Comparison of ENCODE assay signal across 11 cellular contexts in the genomic region with DNA sequence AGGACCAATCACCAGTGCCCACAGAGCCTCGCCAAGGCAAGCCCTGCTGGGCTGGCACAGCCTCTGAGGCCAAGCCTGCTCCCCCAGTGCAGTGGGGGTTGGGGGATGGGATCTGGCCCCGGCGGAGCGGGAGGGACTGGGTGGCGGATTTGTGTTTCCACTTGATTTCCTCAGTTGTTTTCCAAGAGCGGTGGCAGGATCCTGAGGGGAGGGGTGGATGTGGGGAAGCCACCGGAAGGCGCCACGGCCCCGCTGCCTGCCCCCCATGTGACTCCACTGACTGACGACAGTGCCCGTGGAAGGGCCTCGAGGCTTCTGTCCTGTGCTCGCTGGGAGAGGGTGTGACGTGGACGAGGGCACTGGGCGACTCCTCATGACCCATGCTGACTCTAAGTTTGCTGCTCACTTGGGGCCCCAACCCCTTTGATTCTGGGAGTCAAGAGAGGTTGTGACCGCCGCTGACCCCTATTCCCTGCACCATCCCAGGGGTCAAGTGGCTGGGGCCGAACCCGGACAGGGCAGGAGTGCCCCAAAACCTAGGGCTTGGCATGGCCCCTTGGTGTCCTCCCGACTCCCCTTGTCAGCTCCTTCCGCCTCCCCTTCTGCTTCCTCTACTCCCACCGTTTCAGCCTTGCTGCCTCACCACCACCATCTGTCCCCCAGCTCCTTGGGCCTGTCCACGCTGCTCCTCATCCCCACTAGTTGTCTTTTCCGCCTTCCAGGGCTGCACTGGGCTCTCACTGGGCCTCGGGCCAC. TPM values are rescaled to one million over a fixed set of nuclear protein-coding genes. Genes with fewer than 3 reads are reported as not detected.
DNase-seq lines count a peak whose midpoint lies in the region; ATAC-seq, FAIRE-seq and TF ChIP-seq lines count a peak whose summit lies in the region.
"Had no signal": no experiment of that assay in that cellular context is flagged by ENCODE, and none has a peak within 500 bp of the region (broad histone marks: within the 10 kb centered on the region; RNA-seq: fewer than 3 reads in every experiment).

No MANE protein-coding gene starts in this region.

- H3K4me3 Mint-ChIP-seq in CD14-positive monocyte (peak overlapping the region in 1 of 2 donors; percentile 79), progenitor cell of endocrine pancreas (ENCODE audit: low read depth) (no peak overlapping the region)
- H3K4me3 Mint-ChIP-seq: activated CD8-positive, alpha-beta T cell treated with anti-CD3 and anti-CD28 coated beads for 36 hours; CD4-positive, CD25-positive, alpha-beta regulatory T cell had no signal

- no peak for FAIRE-seq in H54 (lab: Jason Lieb, UNC)

- DNase-seq in CD14-positive monocyte (ENCODE audit: low spot score) (peak; percentile 34), WERI-Rb-1 (no peak), hypothalamus (lab: John Stamatoyannopoulos, UW) (peak in 49 of 51 donors; percentile 31 to 95 (median 86)), progenitor cell of endocrine pancreas (ENCODE audit: low spot score, unreplicated experiment) (no peak), T1000 (lab: John Stamatoyannopoulos, UW) (no peak), H54 (ENCODE audit: insufficient read length, low spot score) (no peak), LoVo (ENCODE audit: low spot score) (no peak)
- DNase-seq: activated CD8-positive, alpha-beta T cell treated with anti-CD3 and anti-CD28 coated beads for 36 hours; CD4-positive, CD25-positive, alpha-beta regulatory T cell had no signal

- peaks cover 20% of the 10 kb centered on the region for H3K4me1 Mint-ChIP-seq in CD14-positive monocyte
- peaks cover 6% of the 10 kb centered on the region for H3K4me1 Mint-ChIP-seq in progenitor cell of endocrine pancreas (ENCODE audit: low read depth)

- H3K36me3 Mint-ChIP-seq in CD14-positive monocyte (no peaks in the 10 kb centered on the region), progenitor cell of endocrine pancreas (ENCODE audit: insufficient read depth) (no peaks in the 10 kb centered on the region)
- H3K36me3 Mint-ChIP-seq: CD4-positive, CD25-positive, alpha-beta regulatory T cell had no signal

- H3K27ac ChIP-seq in WERI-Rb-1: peak overlapping the region; percentile 64

- intact Hi-C loops in CD14-positive monocyte (cut with micrococcal nuclease): no loop called here

- ATAC-seq in HG03159 (IDR thresholded peaks at IDR 0.05; ENCODE audit: unreplicated experiment): no peak
- ATAC-seq: activated CD8-positive, alpha-beta T cell treated with anti-CD3 and anti-CD28 coated beads for 36 hours had no signal

- TF ChIP-seq CTCF in CD14-positive monocyte (IDR thresholded peaks at IDR 0.05): no peak
- TF ChIP-seq CTCF in WERI-Rb-1 (IDR thresholded peaks at IDR 0.05; ENCODE audit: low read depth, low read length): no peak
- no peak for TF ChIP-seq CTCF in progenitor cell of endocrine pancreas (IDR thresholded peaks at IDR 0.05; ENCODE audit: unreplicated experiment)

- no peaks in the 10 kb centered on the region for H3K27me3 ChIP-seq in WERI-Rb-1 (ENCODE audit: insufficient read depth, low read depth, severe bottlenecking)

- H3K9me3 Mint-ChIP-seq in CD14-positive monocyte (peaks cover 0 to 3% (median 0%) of the 10 kb centered on the region in 7 donors), progenitor cell of endocrine pancreas (ENCODE audit: low read depth) (no peaks in the 10 kb centered on the region)
- H3K9me3 Mint-ChIP-seq: activated CD8-positive, alpha-beta T cell treated with anti-CD3 and anti-CD28 coated beads for 36 hours; CD4-positive, CD25-positive, alpha-beta regulatory T cell had no signal

- peak overlapping the region in 5 of 7 donors; percentile 17 to 78 (median 62) for H3K27ac Mint-ChIP-seq in CD14-positive monocyte
- H3K27ac Mint-ChIP-seq in progenitor cell of endocrine pancreas: peak overlapping the region; percentile 90
- H3K27ac Mint-ChIP-seq: activated CD8-positive, alpha-beta T cell treated with anti-CD3 and anti-CD28 coated beads for 36 hours; CD4-positive, CD25-positive, alpha-beta regulatory T cell had no signal

- no peaks in the 10 kb centered on the region for H3K9me3 ChIP-seq in WERI-Rb-1 (ENCODE audit: severe bottlenecking)

- TF ChIP-seq POLR2A in H54 (IDR thresholded peaks at IDR 0.05; ENCODE audit: low read depth, low read length): no peak

- H3K4me3 ChIP-seq in WERI-Rb-1 (ENCODE audit: low read depth, low read length): no peak overlapping the region

- H3K27me3 Mint-ChIP-seq in CD14-positive monocyte (ENCODE audit: low read depth in 3 of 3) (peaks cover 0 to 3% (median 0%) of the 10 kb centered on the region in 3 donors), progenitor cell of endocrine pancreas (peaks cover 14% of the 10 kb centered on the region)
- H3K27me3 Mint-ChIP-seq: activated CD8-positive, alpha-beta T cell treated with anti-CD3 and anti-CD28 coated beads for 36 hours had no signal

- H3K36me3 ChIP-seq in WERI-Rb-1: no peaks in the 10 kb centered on the region

RNA-seq across cellular contexts. Expression of gene PICK1, which starts 23.5 kb away (rescaled TPM):
- polyA plus RNA-seq in CD14-positive monocyte: 1 to 10 TPM; 6.4 to 7.2 TPM
- total RNA-seq in progenitor cell of endocrine pancreas: 64.2 and 67.3 TPM in 2 replicates

RNA-seq across cellular contexts. Expression of gene SOX10, which starts 49.3 kb away (rescaled TPM):
- polyA plus RNA-seq in CD14-positive monocyte: not detected
- total RNA-seq in progenitor cell of endocrine pancreas: 0.95 and 1.3 TPM in 2 replicates
- total RNA-seq: activated CD8-positive, alpha-beta T cell treated with anti-CD3 and anti-CD28 coated beads for 36 hours; CD4-positive, CD25-positive, alpha-beta regulatory T cell; lung microvascular endothelial cell had no signal
- polyA plus RNA-seq: CD4-positive, CD25-positive, alpha-beta regulatory T cell had no signal

RNA-seq across cellular contexts. Expression of gene SLC16A8, which starts 50.3 kb away (rescaled TPM):
- not detected for polyA plus RNA-seq in CD14-positive monocyte
- 2.6 and 3.0 TPM in 2 replicates for total RNA-seq in progenitor cell of endocrine pancreas
- total RNA-seq: activated CD8-positive, alpha-beta T cell treated with anti-CD3 and anti-CD28 coated beads for 36 hours; CD4-positive, CD25-positive, alpha-beta regulatory T cell had no signal
- polyA plus RNA-seq: CD4-positive, CD25-positive, alpha-beta regulatory T cell had no signal

Comparison
In these comparisons a context has a peak if more than half of its experiments do, and no peak if none do; other contexts are left out.
1. DNase-seq: peak in CD14-positive monocyte (single experiment) and hypothalamus (49 of 51); none in WERI-Rb-1 (single experiment), progenitor cell of endocrine pancreas (single experiment), T1000 (single experiment), H54 (single experiment) and LoVo (single experiment).